ENCODE assay signal across 14 cellular contexts in genomic region chr12:10968765-10969456, GRCh38. TPM values are rescaled to one million over a fixed set of nuclear protein-coding genes. Genes with fewer than 3 reads are reported as not detected.
DNase-seq lines count a peak whose midpoint lies in the region; ATAC-seq and TF ChIP-seq lines count a peak whose summit lies in the region.
"Had no signal": no experiment of that assay in that cellular context is flagged by ENCODE, and none has a peak within 500 bp of the region (broad histone marks: within the 10 kb centered on the region; RNA-seq: fewer than 3 reads in every experiment).

No MANE protein-coding gene starts in this region.

- TF ChIP-seq POLR2A in uterus (IDR thresholded peaks at IDR 0.05), result no peak

- H3K4me3 ChIP-seq in epithelial cell of proximal tubule (ENCODE audit: low read depth, low read length) (no peak overlapping the region), uterus (no peak overlapping the region)

- DNase-seq in Right ventricle myocardium inferior (ENCODE audit: missing footprints) (peak; percentile 66), cardiac septum (ENCODE audit: low spot score) (no peak), epithelial cell of proximal tubule (ENCODE audit: low read depth) (peak; percentile 26), lung microvascular endothelial cell (ENCODE audit: low read depth in 2 of 2) (peak; percentile 65 to 76), uterus (peak; percentile 28 to 39), NCI-H526 treated with DMSO at 0.1 percent for 48 hours (lab: John Stamatoyannopoulos, UW) (no peak)
- DNase-seq: activated B cell treated with CpG ODN at 0.5 μM for 24 hours, cortex of kidney, SHP77 had no signal

- no peaks in the 10 kb centered on the region for H3K4me1 ChIP-seq in uterus

- H3K9me3 ChIP-seq in uterus, result no peaks in the 10 kb centered on the region

- H3K27ac ChIP-seq in uterus, result no peak overlapping the region

- H3K27me3 ChIP-seq in uterus, result no peaks in the 10 kb centered on the region

- ATAC-seq in Right ventricle myocardium inferior, result peak; percentile 72
- no peak for ATAC-seq in HG03025 (IDR thresholded peaks at IDR 0.05; ENCODE audit: low FRiP score, unreplicated experiment)
- ATAC-seq in HG03159 (IDR thresholded peaks at IDR 0.05; ENCODE audit: unreplicated experiment), result no peak

- intact Hi-C loops in Right ventricle myocardium inferior (cut with DNase I), result loop anchor here (5.0 kb wide), 1 partner anchor 203 kb away; the partner anchor contains the start of gene SMIM10L1
- intact Hi-C loops in cardiac septum (cut with DNase I), result no loop called here
- intact Hi-C loops in uterus (cut with DNase I; ENCODE audit: low total_unique reads), result no loop called here

- TF ChIP-seq CTCF in epithelial cell of proximal tubule (conservative IDR thresholded peaks at IDR 0.05; ENCODE audit: low read depth, low read length), result no peak
- TF ChIP-seq CTCF in uterus (IDR thresholded peaks at IDR 0.05), result no peak

- H3K36me3 ChIP-seq in uterus, result no peaks in the 10 kb centered on the region

RNA-seq across cellular contexts. Expression of gene TAS2R50, which starts 17.8 kb away (rescaled TPM):
- total RNA-seq in Right ventricle myocardium inferior (not detected), cardiac septum (0.97 TPM), epithelial cell of proximal tubule (not detected in 2 replicates), lung microvascular endothelial cell (1.1 and 1.2 TPM in 2 replicates), uterus (10 to 100 TPM in 1 of 4 donors, 1 to 10 TPM in 2, not detected in 1; 1.2 to 20.0 (median 5.8) TPM)
- total RNA-seq: A172 had no signal

RNA-seq across cellular contexts. Expression of gene TAS2R20, which starts 29.2 kb away (rescaled TPM):
- total RNA-seq in Right ventricle myocardium inferior, result 0.46 TPM
- 1.3 TPM for total RNA-seq in cardiac septum
- 0.36 and 0.58 TPM in 2 replicates for total RNA-seq in epithelial cell of proximal tubule
- total RNA-seq in lung microvascular endothelial cell, result 1.1 and 1.8 TPM in 2 replicates
- 10 to 100 TPM in 1 of 4 donors, 1 to 10 TPM in 2, under 1 TPM in 1; 0.77 to 24.1 (median 4.8) TPM for total RNA-seq in uterus

RNA-seq across cellular contexts. Expression of gene TAS2R14, which starts 29.8 kb away (rescaled TPM):
- total RNA-seq in Right ventricle myocardium inferior (0.38 TPM), cardiac septum (1.3 TPM), epithelial cell of proximal tubule (0.06 and 0.72 TPM in 2 replicates), lung microvascular endothelial cell (0.87 and 1.4 TPM in 2 replicates), uterus (10 to 100 TPM in 1 of 4 donors, 1 to 10 TPM in 2, under 1 TPM in 1; 0.26 to 21.1 (median 9.1) TPM)

RNA-seq across cellular contexts. Expression of gene PRH2, which starts 39.9 kb away (rescaled TPM):
- total RNA-seq in Right ventricle myocardium inferior, result not detected
- not detected for total RNA-seq in cardiac septum
- not detected in 2 replicates for total RNA-seq in epithelial cell of proximal tubule
- total RNA-seq in lung microvascular endothelial cell, result not detected in 2 replicates
- not detected for total RNA-seq in uterus
- total RNA-seq: A172, activated B cell treated with CpG ODN at 0.5 μM for 24 hours, NCI-H460, urinary bladder had no signal

RNA-seq across cellular contexts. Expression of gene TAS2R19, which starts 53.5 kb away (rescaled TPM):
- total RNA-seq in Right ventricle myocardium inferior, result 0.49 TPM
- total RNA-seq in cardiac septum, result 1.5 TPM
- total RNA-seq in epithelial cell of proximal tubule, result not detected in 2 replicates
- total RNA-seq in lung microvascular endothelial cell, result 1.3 and 2.6 TPM in 2 replicates
- total RNA-seq in uterus, result 10 to 100 TPM in 2 of 4 donors, 1 to 10 TPM in 2; 2.6 to 32.1 (median 8.2) TPM

Comparison
In these comparisons a context has a peak if more than half of its experiments do, and no peak if none do; other contexts are left out.
1. DNase-seq: peak in Right ventricle myocardium inferior (single experiment), epithelial cell of proximal tubule (single experiment), lung microvascular endothelial cell (2 of 2) and uterus (2 of 2); none in cardiac septum (single experiment) and NCI-H526 treated with DMSO at 0.1 percent for 48 hours (single experiment).